Comparison of ENCODE assay signal across 8 cellular contexts in genomic region chr14:90513151-90514014, GRCh38.
A peak's percentile ranks its signal among the peaks of the same experiment; 100 is the strongest.
DNase-seq lines count a peak whose midpoint lies in the region; ATAC-seq and TF ChIP-seq lines count a peak whose summit lies in the region.

No MANE protein-coding gene starts in this region.

- BruUV-seq in OCI-LY7 (replicated peaks; lab: Mats Ljungman, UMichigan) = no TSS peak

- TF ChIP-seq CTCF in stomach (IDR thresholded peaks at IDR 0.05) = peak in 1 of 7 experiments; percentile 14
- no peak for TF ChIP-seq CTCF in OCI-LY7 (conservative IDR thresholded peaks at IDR 0.05; ENCODE audit: low read length)

- CTCF ChIA-PET in OCI-LY7 (lab: Charles Lee; ENCODE audit: unreplicated experiment) = no interaction called here

- no peaks in the 10 kb centered on the region for H3K36me3 ChIP-seq in stomach
- H3K36me3 ChIP-seq in OCI-LY7 (ENCODE audit: insufficient read depth, low read length) = no peaks in the 10 kb centered on the region

- 24 to 35% (median 27%) methylated on average over 7 to 16 of the region's 16 CpGs for WGBS in stomach, 5 donors

- H3K4me2 ChIP-seq in OCI-LY7 (ENCODE audit: low read length) = no peak overlapping the region

- H3K4me3 ChIP-seq in stomach (no peak overlapping the region), OCI-LY7 (ENCODE audit: low read depth, low read length, poor library complexity, severe bottlenecking) (no peak overlapping the region)

- H4K20me1 ChIP-seq in OCI-LY7 (ENCODE audit: insufficient read depth, low read length) = no peaks in the 10 kb centered on the region

- no peak for ATAC-seq in HG03432 (IDR thresholded peaks at IDR 0.05; ENCODE audit: unreplicated experiment)

- H3K9me2 ChIP-seq in OCI-LY7 (ENCODE audit: insufficient read depth, low read length) = no peaks in the 10 kb centered on the region

- POLR2A ChIA-PET in OCI-LY7 (lab: Charles Lee) = no interaction called here

- TF ChIP-seq POLR2A in stomach (IDR thresholded peaks at IDR 0.05) = no peak

- DNase-seq in NCI-H1092 treated with DMSO at 0.1 percent for 48 hours (lab: John Stamatoyannopoulos, UW) (peak; percentile 99), SW480 (ENCODE audit: low spot score) (peak; percentile 97), iPS-NIHi11 (ENCODE audit: low spot score) (peak; percentile 69), stomach (peak; percentile 95), GOT3 (lab: John Stamatoyannopoulos, UW) (no peak), OCI-LY7 (ENCODE audit: low spot score) (no peak), GDM1 (lab: John Stamatoyannopoulos, UW) (no peak)

- intact Hi-C loops in stomach (cut with DNase I; ENCODE audit: low total_unique reads) = no loop called here
- intact Hi-C loops in OCI-LY7 (cut with micrococcal nuclease; ENCODE audit: unreplicated experiment) = loop anchor here (10.0 kb wide), 1 partner anchor 209 kb away; no protein-coding TSS in a partner anchor

- H2AFZ ChIP-seq in OCI-LY7 (ENCODE audit: low read length) = no peak overlapping the region

- H3K27ac ChIP-seq in stomach (peak overlapping the region; percentile 81 to 91 (median 86)), OCI-LY7 (ENCODE audit: low read depth, low read length, poor library complexity, severe bottlenecking) (no peak overlapping the region)

- no peak for TF ChIP-seq EP300 in stomach (IDR thresholded peaks at IDR 0.05)

- H3K79me2 ChIP-seq in OCI-LY7 (ENCODE audit: insufficient read depth, low read depth, low read length) = no peaks in the 10 kb centered on the region

- H3K9me3 ChIP-seq in stomach (no peaks in the 10 kb centered on the region), OCI-LY7 (ENCODE audit: low read length) (no peaks in the 10 kb centered on the region)

- H3K4me1 ChIP-seq in stomach (peaks cover 51 to 91% (median 85%) of the 10 kb centered on the region in 4 donors), OCI-LY7 (ENCODE audit: insufficient read depth, low read length, poor library complexity, severe bottlenecking) (no peaks in the 10 kb centered on the region)

- H3K27me3 ChIP-seq in stomach = peaks cover 0 to 7% (median 0%) of the 10 kb centered on the region in 3 donors

Comparison
In these comparisons a context has a peak if more than half of its experiments do, and no peak if none do; other contexts are left out.
1. DNase-seq: peak in NCI-H1092 treated with DMSO at 0.1 percent for 48 hours (single experiment), SW480 (single experiment), iPS-NIHi11 (single experiment) and stomach (single experiment); none in GOT3 (single experiment), OCI-LY7 (single experiment) and GDM1 (single experiment).